21 cellular contexts compared by ENCODE assay signal in genomic region chr10:16314259-16314658, GRCh38.
DNase-seq lines count a peak whose midpoint lies in the region; ATAC-seq, FAIRE-seq and TF ChIP-seq lines count a peak whose summit lies in the region.
"Had no signal": no experiment of that assay in that cellular context is flagged by ENCODE, and none has a peak within 500 bp of the region (broad histone marks: within the 10 kb centered on the region; RNA-seq: fewer than 3 reads in every experiment).

No MANE protein-coding gene starts in this region.

- H3K18ac ChIP-seq in H9 (ENCODE audit: insufficient read length, low read depth, low read length): no peak overlapping the region

- no peak for TF ChIP-seq EP300 in HepG2 (IDR thresholded peaks at IDR 0.05; ENCODE audit: low read depth in 2 of 2, low read length in 2 of 2)
- TF ChIP-seq EP300 in HepG2 (CRISPR knock-in tag; IDR thresholded peaks at IDR 0.05; ENCODE audit: borderline replicate concordance): no peak

- no TSS peak for BruUV-seq in HepG2 (replicated peaks; lab: Mats Ljungman, UMichigan)

- no peaks in the 10 kb centered on the region for H3K36me3 ChIP-seq in HepG2 (replicated peaks in 1 of 2; ENCODE audit: control insufficient read depth in 1 of 2, insufficient read depth in 2 of 2, low read length in 2 of 2)
- no peaks in the 10 kb centered on the region for H3K36me3 ChIP-seq in right lobe of liver
- no peaks in the 10 kb centered on the region for H3K36me3 ChIP-seq in endodermal cell (ENCODE audit: control insufficient read depth, insufficient read depth, low read length)
- H3K36me3 ChIP-seq: esophagus squamous epithelium, SJCRH30 had no signal

- H2AFZ ChIP-seq in HepG2 (ENCODE audit: low read length) (no peak overlapping the region), H9 (ENCODE audit: low read length) (no peak overlapping the region)
- H2AFZ ChIP-seq: parathyroid adenoma had no signal

- no peak for TF ChIP-seq POLR2A in HepG2 (IDR thresholded peaks at IDR 0.05; ENCODE audit: insufficient read depth in 1 of 2, low read depth in 2 of 2, low read length in 2 of 2)
- TF ChIP-seq POLR2A in right lobe of liver (IDR thresholded peaks at IDR 0.05): no peak

- DNase-seq in HepG2 (ENCODE audit: low spot score): peak; percentile 20
- no peak for DNase-seq in right lobe of liver
- peak; percentile 34 for DNase-seq in H9
- peak; percentile 47 for DNase-seq in endodermal cell
- no peak for DNase-seq in COR-L47 (lab: John Stamatoyannopoulos, UW)
- no peak for DNase-seq in kidney tubule cell (ENCODE audit: low spot score)
- DNase-seq in NCI-H1092 treated with DMSO at 0.1 percent for 48 hours (lab: John Stamatoyannopoulos, UW): no peak
- DNase-seq: caudate nucleus; CD8-positive, alpha-beta memory T cell; esophagus squamous epithelium; MM.1S; naive B cell; NCI-H187 treated with DMSO at 0.1 percent for 48 hours; NCI-H446; SJCRH30 had no signal

- no peak overlapping the region for H2BK15ac ChIP-seq in H9 (ENCODE audit: low read depth, low read length)

- H2AK5ac ChIP-seq in H9 (ENCODE audit: insufficient read length, low read length): no peak overlapping the region

- in situ Hi-C loops in HepG2 (cut with HindIII; ENCODE audit: extremely low pct_ligation_motif_present, low pct_unique_long_range_greater_than_20kb): no loop called here

- H3K56ac ChIP-seq in H9 (ENCODE audit: insufficient read length, low read depth, low read length): no peak overlapping the region

- ATAC-seq in HepG2: peak; percentile 81
- ATAC-seq in right lobe of liver: no peak
- ATAC-seq in HG03442 (IDR thresholded peaks at IDR 0.05; ENCODE audit: unreplicated experiment): no peak
- ATAC-seq: activated CD4-positive, CD25-positive, alpha-beta regulatory T cell treated with anti-CD3 and anti-CD28 coated beads, Interleukin-2, amount 50 U/mL, for 24 hours had no signal

- H3K27ac Mint-ChIP-seq in H9 (no peak overlapping the region; a peak in 1 of 7 replicates), endodermal cell (no peak overlapping the region)
- H3K27ac Mint-ChIP-seq: activated T-helper 2 cell treated with anti-CD3 and anti-CD28 coated beads, Interferon-gamma antibody, Interleukin-2, Interleukin-4, amounts not matched to agents 10 μg/mL and 5 μg/mL and 100 μg/mL, durations not matched to agents 14 hours and 24 hours and 36 hours; CD8-positive, alpha-beta memory T cell; naive B cell; T-helper 2 cell treated with Interferon-gamma antibody and Interleukin-4, amounts not matched to agents 5 μg/mL and 100 μg/mL, for 36 hours had no signal

- H4K8ac ChIP-seq in H9 (replicated peaks; ENCODE audit: insufficient read length, low read depth, low read length): no peak overlapping the region

- no peak overlapping the region for H3T11ph ChIP-seq in H9 (ENCODE audit: low read length)

- H3K27ac ChIP-seq in HepG2 (ENCODE audit: extremely low read length, insufficient read depth, low read length): no peak overlapping the region
- no peak overlapping the region for H3K27ac ChIP-seq in right lobe of liver
- no peak overlapping the region for H3K27ac ChIP-seq in H9 (ENCODE audit: insufficient read length, low read depth, low read length)
- H3K27ac ChIP-seq in endodermal cell (ENCODE audit: low read depth, low read length): no peak overlapping the region
- H3K27ac ChIP-seq: esophagus squamous epithelium, parathyroid adenoma, SJCRH30 had no signal

- no peak overlapping the region for H2BK120ac ChIP-seq in H9 (ENCODE audit: low read depth, low read length, poor library complexity, severe bottlenecking)

- no peak overlapping the region for H3K23ac ChIP-seq in H9 (ENCODE audit: insufficient read length, low read depth, low read length)

- H3K27me3 ChIP-seq in HepG2 (ENCODE audit: control insufficient read depth in 1 of 2, insufficient read depth in 2 of 2, low read length in 2 of 2): no peaks in the 10 kb centered on the region
- no peaks in the 10 kb centered on the region for H3K27me3 ChIP-seq in right lobe of liver
- H3K27me3 ChIP-seq in H9 (ENCODE audit: insufficient read depth, low read length): no peaks in the 10 kb centered on the region
- no peaks in the 10 kb centered on the region for H3K27me3 ChIP-seq in endodermal cell (ENCODE audit: control insufficient read depth, insufficient read depth, low read length, poor library complexity, severe bottlenecking)
- H3K27me3 ChIP-seq: esophagus squamous epithelium, SJCRH30 had no signal

- intact Hi-C loops in HepG2 (cut with micrococcal nuclease; ENCODE audit: unreplicated experiment) (loop anchor here (2.0 kb wide), 1 partner anchor 233 kb away; no protein-coding TSS in a partner anchor), right lobe of liver (cut with DNase I) (no loop called here)

- H4K5ac ChIP-seq in H9 (ENCODE audit: insufficient read length, low read depth, low read length): no peak overlapping the region

- H3K9me3 Mint-ChIP-seq in H9: peaks cover 6 to 7% of the 10 kb centered on the region in 2 experiments; a peak in 4 of 5 replicates
- H3K9me3 Mint-ChIP-seq in endodermal cell: peaks cover 10% of the 10 kb centered on the region
- H3K9me3 Mint-ChIP-seq: activated T-helper 2 cell treated with anti-CD3 and anti-CD28 coated beads, Interferon-gamma antibody, Interleukin-2, Interleukin-4, amounts not matched to agents 10 μg/mL and 5 μg/mL and 100 μg/mL, durations not matched to agents 14 hours and 24 hours and 36 hours; T-helper 2 cell treated with Interferon-gamma antibody and Interleukin-4, amounts not matched to agents 5 μg/mL and 100 μg/mL, for 36 hours had no signal

- H3K4me3 ChIP-seq in HepG2 (replicated peaks in 1 of 3; ENCODE audit: insufficient read depth in 1 of 3, low read depth in 2 of 3, low read length in 3 of 3): no peak overlapping the region
- H3K4me3 ChIP-seq in right lobe of liver: no peak overlapping the region
- no peak overlapping the region for H3K4me3 ChIP-seq in endodermal cell (ENCODE audit: low read length)
- H3K4me3 ChIP-seq: esophagus squamous epithelium, SJCRH30 had no signal

- H3K9me3 ChIP-seq in HepG2 (ENCODE audit: low read length) (no peaks in the 10 kb centered on the region), right lobe of liver (no peaks in the 10 kb centered on the region), H9 (ENCODE audit: control insufficient read depth, low read depth, low read length) (no peaks in the 10 kb centered on the region), endodermal cell (ENCODE audit: control insufficient read depth, low read length) (peaks cover 12% of the 10 kb centered on the region)
- H3K9me3 ChIP-seq: SJCRH30 had no signal

- H3K9ac ChIP-seq in HepG2 (ENCODE audit: insufficient read depth, low read depth, low read length): no peak overlapping the region
- no peak overlapping the region for H3K9ac ChIP-seq in H9 (ENCODE audit: extremely low read depth, insufficient read length, low read length)
- H3K9ac ChIP-seq in endodermal cell (ENCODE audit: extremely low read depth, low read length, poor library complexity, severe bottlenecking): no peak overlapping the region
- H3K9ac ChIP-seq: parathyroid adenoma had no signal

- H3K79me2 ChIP-seq in HepG2 (ENCODE audit: insufficient read depth, low read length) (no peaks in the 10 kb centered on the region), H9 (ENCODE audit: insufficient read depth, low read length) (no peaks in the 10 kb centered on the region)
- H3K79me2 ChIP-seq: parathyroid adenoma had no signal

- TF ChIP-seq CTCF in HepG2 (CRISPR knock-in tag; IDR thresholded peaks at IDR 0.05) (peak; percentile 65), right lobe of liver (IDR thresholded peaks at IDR 0.05) (no peak), H9 (conservative IDR thresholded peaks at IDR 0.05) (peak; percentile 55), endodermal cell (conservative IDR thresholded peaks at IDR 0.05) (peak; percentile 52)

- H3K4me1 Mint-ChIP-seq in H9 (no peaks in the 10 kb centered on the region), endodermal cell (no peaks in the 10 kb centered on the region)
- H3K4me1 Mint-ChIP-seq: CD8-positive, alpha-beta memory T cell; naive B cell had no signal

- CTCF ChIA-PET in HepG2 (lab: Yijun Ruan, JAX; ENCODE audit: low intra/inter-chr PET ratio, low total read pairs): interaction anchor here (1.8 kb wide), 1 partner anchor 231 kb away, joined by 5 read pairs; no protein-coding TSS in a partner anchor

- no peak overlapping the region for H4K91ac ChIP-seq in H9 (ENCODE audit: insufficient read length, low read depth, low read length)

- H3K4me1 ChIP-seq in HepG2 (ENCODE audit: insufficient read depth, low read length): no peaks in the 10 kb centered on the region
- H3K4me1 ChIP-seq in right lobe of liver: no peaks in the 10 kb centered on the region
- no peaks in the 10 kb centered on the region for H3K4me1 ChIP-seq in H9 (ENCODE audit: insufficient read depth, low read length)
- no peaks in the 10 kb centered on the region for H3K4me1 ChIP-seq in endodermal cell (ENCODE audit: control insufficient read depth, insufficient read depth, low read length)
- H3K4me1 ChIP-seq: esophagus squamous epithelium, parathyroid adenoma, SJCRH30 had no signal

- H3K23me2 ChIP-seq in H9 (ENCODE audit: insufficient read length, low read depth, low read length, poor library complexity, severe bottlenecking): no peaks in the 10 kb centered on the region

- peak; percentile 26; the same call in 1 of the 2 replicates for TF ChIP-seq RAD21 in HepG2 (CRISPR knock-in tag; IDR thresholded peaks at IDR 0.05)

- H3K14ac ChIP-seq in H9 (ENCODE audit: insufficient read depth, low read length): no peak overlapping the region

- no peak overlapping the region for H2BK12ac ChIP-seq in H9 (ENCODE audit: insufficient read length, low read depth, low read length)

- POLR2A ChIA-PET in HepG2 (lab: Yijun Ruan, JAX): no interaction called here

- H3K36me3 Mint-ChIP-seq in H9 (ENCODE audit: insufficient read depth in 1 of 3, low read depth in 3 of 3) (peaks cover 4 to 16% (median 11%) of the 10 kb centered on the region in 3 experiments; a peak in 6 of 7 replicates), endodermal cell (ENCODE audit: low read depth) (no peaks in the 10 kb centered on the region)
- H3K36me3 Mint-ChIP-seq: CD8-positive, alpha-beta memory T cell; naive B cell had no signal

- no peaks in the 10 kb centered on the region for H4K20me1 ChIP-seq in HepG2 (ENCODE audit: insufficient read depth, low read length)
- H4K20me1 ChIP-seq in H9 (ENCODE audit: control insufficient read depth, insufficient read depth, insufficient read length): no peaks in the 10 kb centered on the region

- H3K4me2 ChIP-seq in HepG2 (ENCODE audit: low read depth, low read length): no peak overlapping the region
- H3K4me2 ChIP-seq in H9 (ENCODE audit: insufficient read depth, insufficient read length, low read length): no peak overlapping the region

- no peak overlapping the region for H2BK20ac ChIP-seq in H9 (ENCODE audit: low read depth, low read length, poor library complexity, severe bottlenecking)

- H3K4me3 Mint-ChIP-seq in H9 (no peak overlapping the region), endodermal cell (no peak overlapping the region)
- H3K4me3 Mint-ChIP-seq: CD8-positive, alpha-beta memory T cell; naive B cell; T-helper 2 cell treated with Interferon-gamma antibody and Interleukin-4, amounts not matched to agents 5 μg/mL and 100 μg/mL, for 36 hours had no signal

- no peak for FAIRE-seq in HepG2 (lab: Jason Lieb, UNC)
- FAIRE-seq: islet of Langerhans had no signal

- no peaks in the 10 kb centered on the region for H3K79me1 ChIP-seq in H9 (ENCODE audit: insufficient read depth, low read depth, low read length, poor library complexity, severe bottlenecking)

- H3K27me3 Mint-ChIP-seq in H9 (ENCODE audit: low read depth) (no peaks in the 10 kb centered on the region), endodermal cell (ENCODE audit: insufficient read depth) (no peaks in the 10 kb centered on the region)
- H3K27me3 Mint-ChIP-seq: CD8-positive, alpha-beta memory T cell; naive B cell had no signal

- H3K4ac ChIP-seq in H9 (ENCODE audit: low read depth, low read length): no peak overlapping the region

- no peak overlapping the region for H2BK5ac ChIP-seq in H9 (ENCODE audit: insufficient read length, low read length)

Comparison
In these comparisons a context has a peak if more than half of its experiments do, and no peak if none do; other contexts are left out.
1. DNase-seq: peak in HepG2 (single experiment), H9 (single experiment) and endodermal cell (single experiment); none in right lobe of liver (0 of 3), COR-L47 (single experiment), kidney tubule cell (single experiment) and NCI-H1092 treated with DMSO at 0.1 percent for 48 hours (single experiment).
2. CTCF ChIP-seq: peak in HepG2 (single experiment), H9 (single experiment) and endodermal cell (single experiment); none in right lobe of liver (0 of 4).